ENCODE assay signal across 8 cellular contexts in the genomic region with DNA sequence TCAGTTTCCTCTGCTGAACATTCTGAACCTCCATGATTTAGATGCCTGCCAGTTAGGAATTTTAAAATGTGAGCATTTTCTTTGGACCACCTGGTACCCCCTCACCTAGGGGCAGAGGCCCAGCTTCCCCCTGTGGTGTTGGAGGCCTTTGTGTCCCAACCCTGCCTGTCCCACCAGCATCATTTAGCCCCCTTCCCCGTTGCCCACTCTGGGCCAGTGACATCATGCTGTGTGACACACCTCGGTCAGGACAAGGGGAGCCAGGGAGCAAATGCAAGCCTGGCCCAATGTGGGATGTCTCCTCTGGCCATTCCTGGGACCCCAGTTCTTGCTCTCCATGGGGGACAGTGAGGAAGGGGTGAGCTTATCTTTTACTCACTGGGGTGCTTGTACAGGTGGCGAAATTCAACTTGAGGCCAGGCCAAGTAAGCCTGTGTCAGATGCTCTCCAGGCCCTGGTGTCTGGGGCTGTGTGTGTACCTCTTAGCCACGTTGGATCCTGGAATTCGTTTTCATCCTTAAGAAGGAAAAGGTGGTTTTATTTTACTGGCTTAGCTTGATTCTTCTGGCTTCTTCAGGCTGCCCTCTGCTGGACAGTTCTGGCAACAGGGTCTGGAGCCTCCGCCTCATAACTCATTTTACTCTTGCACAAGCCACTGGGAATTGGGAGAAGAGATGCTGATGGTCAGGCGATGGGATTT. TPM values are rescaled to one million over a fixed set of nuclear protein-coding genes. Genes with fewer than 3 reads are reported as not detected.
DNase-seq lines count a peak whose midpoint lies in the region; ATAC-seq and TF ChIP-seq lines count a peak whose summit lies in the region.

No MANE protein-coding gene starts in this region.

- H3K9me3 ChIP-seq in Peyer's patch: no peaks in the 10 kb centered on the region
- H3K9me3 ChIP-seq in liver (ENCODE audit: control insufficient read depth in 4 of 4, low read length in 3 of 4): no peaks in the 10 kb centered on the region
- H3K9me3 ChIP-seq in thyroid gland: no peaks in the 10 kb centered on the region

- intact Hi-C loops in thyroid gland (cut with DNase I): no loop called here

- peaks cover 10% of the 10 kb centered on the region for H3K4me1 Mint-ChIP-seq in chondrocyte (ENCODE audit: low read depth)
- peaks cover 5% of the 10 kb centered on the region for H3K4me1 Mint-ChIP-seq in activated T-helper 17 cell treated with anti-CD3 and anti-CD28 coated beads, Interleukin-2, amount 50 U/mL, for 72 hours

- no peaks in the 10 kb centered on the region for H3K36me3 Mint-ChIP-seq in chondrocyte (ENCODE audit: low read depth)
- H3K36me3 Mint-ChIP-seq in activated T-helper 17 cell treated with anti-CD3 and anti-CD28 coated beads, Interleukin-2, amount 50 U/mL, for 72 hours (ENCODE audit: low read depth): no peaks in the 10 kb centered on the region

- no peak overlapping the region for H3K4me3 Mint-ChIP-seq in chondrocyte (ENCODE audit: unreplicated experiment)
- H3K4me3 Mint-ChIP-seq in activated T-helper 17 cell treated with anti-CD3 and anti-CD28 coated beads, Interleukin-2, amount 50 U/mL, for 72 hours: no peak overlapping the region

- peak; percentile 76 to 79 for TF ChIP-seq RAD21 in liver (IDR thresholded peaks at IDR 0.05)

- WGBS in liver: 59% methylated on average over 7 of the region's 7 CpGs
- 49 to 60% methylated on average over 7 of the region's 7 CpGs for WGBS in thyroid gland, 2 donors

- peak overlapping the region; percentile 5 for H3K27ac Mint-ChIP-seq in chondrocyte (ENCODE audit: unreplicated experiment)
- H3K27ac Mint-ChIP-seq in activated T-helper 17 cell treated with anti-CD3 and anti-CD28 coated beads, Interleukin-2, amount 50 U/mL, for 72 hours: no peak overlapping the region

- no peak overlapping the region for H3K27ac ChIP-seq in Peyer's patch
- no peak overlapping the region for H3K27ac ChIP-seq in liver (ENCODE audit: low read depth in 1 of 2, low read length in 2 of 2)
- H3K27ac ChIP-seq in thyroid gland: peak overlapping the region in 1 of 3 donors; percentile 28

- peak; percentile 10 to 78 (median 71) for TF ChIP-seq CTCF in Peyer's patch (IDR thresholded peaks at IDR 0.05)
- TF ChIP-seq CTCF in chondrocyte (IDR thresholded peaks at IDR 0.05): peak; percentile 90
- TF ChIP-seq CTCF in liver (IDR thresholded peaks at IDR 0.05; ENCODE audit: low read depth, low read length, missing input control): peak; percentile 74
- peak; percentile 39 to 82 (median 66) for TF ChIP-seq CTCF in thyroid gland (IDR thresholded peaks at IDR 0.05)

- H3K27me3 ChIP-seq in Peyer's patch: no peaks in the 10 kb centered on the region
- H3K27me3 ChIP-seq in liver (ENCODE audit: control insufficient read depth in 4 of 4, insufficient read depth in 4 of 4, low read length in 3 of 4): no peaks in the 10 kb centered on the region
- no peaks in the 10 kb centered on the region for H3K27me3 ChIP-seq in thyroid gland

- H3K4me1 ChIP-seq in Peyer's patch: no peaks in the 10 kb centered on the region
- no peaks in the 10 kb centered on the region for H3K4me1 ChIP-seq in liver (ENCODE audit: control insufficient read depth in 4 of 4, insufficient read depth in 4 of 4, low read length in 3 of 4)
- H3K4me1 ChIP-seq in thyroid gland: no peaks in the 10 kb centered on the region

- H3K9ac ChIP-seq in liver (ENCODE audit: low read depth in 1 of 2, low read length in 2 of 2): no peak overlapping the region

- no peaks in the 10 kb centered on the region for H3K9me3 Mint-ChIP-seq in chondrocyte (ENCODE audit: low read depth)
- no peaks in the 10 kb centered on the region for H3K9me3 Mint-ChIP-seq in activated T-helper 17 cell treated with anti-CD3 and anti-CD28 coated beads, Interleukin-2, amount 50 U/mL, for 72 hours

- H3K4me3 ChIP-seq in Peyer's patch (no peak overlapping the region), liver (ENCODE audit: low read depth in 1 of 3, low read length in 3 of 3) (no peak overlapping the region), thyroid gland (replicated peaks in 1 of 3) (no peak overlapping the region)

- no peaks in the 10 kb centered on the region for H3K27me3 Mint-ChIP-seq in chondrocyte (ENCODE audit: low read depth)
- H3K27me3 Mint-ChIP-seq in activated T-helper 17 cell treated with anti-CD3 and anti-CD28 coated beads, Interleukin-2, amount 50 U/mL, for 72 hours: peaks cover 22% of the 10 kb centered on the region

- TF ChIP-seq POLR2A in Peyer's patch (IDR thresholded peaks at IDR 0.05): no peak
- TF ChIP-seq POLR2A in thyroid gland (IDR thresholded peaks at IDR 0.05): no peak

- ATAC-seq in GM21825 (IDR thresholded peaks at IDR 0.05; ENCODE audit: unreplicated experiment): no peak
- no peak for ATAC-seq in activated T-helper 17 cell treated with anti-CD3 and anti-CD28 coated beads, Interleukin-2, amount 50 U/mL, for 72 hours (replicated peaks)

- DNase-seq in DMS 273 treated with DMSO at 0.1 percent for 48 hours (lab: John Stamatoyannopoulos, UW) (peak; percentile 42), HK-2 (ENCODE audit: unreplicated experiment) (peak; percentile 30), Peyer's patch (peak; percentile 31 to 84 (median 77)), chondrocyte (ENCODE audit: low spot score) (no peak), thyroid gland (peak; percentile 69 to 79)

- H3K36me3 ChIP-seq in Peyer's patch: no peaks in the 10 kb centered on the region
- peaks cover 5 to 72% (median 44%) of the 10 kb centered on the region in 4 donors for H3K36me3 ChIP-seq in liver (ENCODE audit: control insufficient read depth in 4 of 4, insufficient read depth in 3 of 4, low read depth in 1 of 4, low read length in 3 of 4)
- H3K36me3 ChIP-seq in thyroid gland: peaks cover 21 to 30% of the 10 kb centered on the region in 2 donors

TF ChIP-seq in liver, 16 proteins besides CTCF, POLR2A, EP300 and RAD21:
- no peak for TF ChIP-seq JUND (IDR thresholded peaks at IDR 0.05)
- TF ChIP-seq, protein P1, sequence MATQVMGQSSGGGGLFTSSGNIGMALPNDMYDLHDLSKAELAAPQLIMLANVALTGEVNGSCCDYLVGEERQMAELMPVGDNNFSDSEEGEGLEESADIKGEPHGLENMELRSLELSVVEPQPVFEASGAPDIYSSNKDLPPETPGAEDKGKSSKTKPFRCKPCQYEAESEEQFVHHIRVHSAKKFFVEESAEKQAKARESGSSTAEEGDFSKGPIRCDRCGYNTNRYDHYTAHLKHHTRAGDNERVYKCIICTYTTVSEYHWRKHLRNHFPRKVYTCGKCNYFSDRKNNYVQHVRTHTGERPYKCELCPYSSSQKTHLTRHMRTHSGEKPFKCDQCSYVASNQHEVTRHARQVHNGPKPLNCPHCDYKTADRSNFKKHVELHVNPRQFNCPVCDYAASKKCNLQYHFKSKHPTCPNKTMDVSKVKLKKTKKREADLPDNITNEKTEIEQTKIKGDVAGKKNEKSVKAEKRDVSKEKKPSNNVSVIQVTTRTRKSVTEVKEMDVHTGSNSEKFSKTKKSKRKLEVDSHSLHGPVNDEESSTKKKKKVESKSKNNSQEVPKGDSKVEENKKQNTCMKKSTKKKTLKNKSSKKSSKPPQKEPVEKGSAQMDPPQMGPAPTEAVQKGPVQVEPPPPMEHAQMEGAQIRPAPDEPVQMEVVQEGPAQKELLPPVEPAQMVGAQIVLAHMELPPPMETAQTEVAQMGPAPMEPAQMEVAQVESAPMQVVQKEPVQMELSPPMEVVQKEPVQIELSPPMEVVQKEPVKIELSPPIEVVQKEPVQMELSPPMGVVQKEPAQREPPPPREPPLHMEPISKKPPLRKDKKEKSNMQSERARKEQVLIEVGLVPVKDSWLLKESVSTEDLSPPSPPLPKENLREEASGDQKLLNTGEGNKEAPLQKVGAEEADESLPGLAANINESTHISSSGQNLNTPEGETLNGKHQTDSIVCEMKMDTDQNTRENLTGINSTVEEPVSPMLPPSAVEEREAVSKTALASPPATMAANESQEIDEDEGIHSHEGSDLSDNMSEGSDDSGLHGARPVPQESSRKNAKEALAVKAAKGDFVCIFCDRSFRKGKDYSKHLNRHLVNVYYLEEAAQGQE (IDR thresholded peaks at IDR 0.05): peak; percentile 54

RNA-seq across cellular contexts. Expression of a gene that starts 49.7 kb away (rescaled TPM):
- total RNA-seq in Peyer's patch: 10 to 100 TPM in 3 of 4 donors, 1 to 10 TPM in 1; 2.5 to 36.3 (median 17.4) TPM
- 0.17 to 1.9 TPM in 2 of 3 replicates, not detected in the other for total RNA-seq in chondrocyte
- total RNA-seq in liver: 1 to 10 TPM in 1 of 2 donors, under 1 TPM in 1; 0.50 to 1.8 TPM
- 1 to 10 TPM in 1 of 2 donors, under 1 TPM in 1; 0.64 to 1.3 TPM for polyA plus RNA-seq in liver
- 10 to 100 TPM in 1 of 4 donors, 1 to 10 TPM in 3; 3.2 to 20.7 (median 6.4) TPM for total RNA-seq in thyroid gland
- total RNA-seq in activated T-helper 17 cell treated with anti-CD3 and anti-CD28 coated beads, Interleukin-2, amount 50 U/mL, for 72 hours: not detected
